Comparison of ENCODE assay signal across 8 cellular contexts in the genomic region with DNA sequence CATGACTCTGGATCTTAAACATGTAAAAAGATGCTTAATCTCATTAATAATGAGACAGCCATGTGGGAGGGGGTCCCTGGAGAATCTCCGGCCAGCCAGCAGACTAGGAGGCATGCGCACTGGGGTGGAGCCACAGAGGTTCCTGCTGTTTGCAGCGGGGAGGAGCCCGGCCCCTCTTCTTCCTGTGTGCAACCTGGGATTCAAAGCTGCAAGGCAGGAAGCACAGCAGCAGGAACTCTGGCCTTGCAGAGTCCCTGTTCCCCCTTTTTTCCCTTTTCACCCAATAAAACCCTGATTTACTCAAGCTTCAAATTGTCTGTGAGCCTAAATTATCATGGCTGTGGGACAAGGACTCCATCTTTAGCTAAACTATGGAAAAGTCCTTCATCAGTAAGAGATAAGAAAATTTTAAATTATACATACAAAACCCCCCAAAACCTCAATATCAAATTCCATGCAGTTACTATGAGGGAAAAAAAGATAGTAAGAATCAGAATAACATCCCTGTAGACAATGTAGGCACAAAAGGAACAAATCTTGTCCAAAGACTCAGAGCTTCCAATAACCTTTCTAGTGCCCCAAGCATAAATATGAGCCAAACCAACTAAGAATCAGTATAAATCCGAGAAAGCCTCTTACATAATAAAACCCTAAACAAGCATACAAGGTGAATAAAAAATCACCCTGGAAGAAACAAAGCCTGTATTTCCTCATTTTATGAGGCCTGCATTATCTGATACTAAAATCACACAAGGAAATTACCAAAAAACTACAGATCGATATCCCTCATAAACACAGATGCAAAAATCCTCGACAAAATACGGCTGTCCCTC. TPM values are rescaled to one million over a fixed set of nuclear protein-coding genes. Genes with fewer than 3 reads are reported as not detected.
DNase-seq lines count a peak whose midpoint lies in the region; ATAC-seq lines count a peak whose summit lies in the region.

No MANE protein-coding gene starts in this region.

- no peaks in the 10 kb centered on the region for H3K27me3 ChIP-seq in trophoblast cell (ENCODE audit: insufficient read depth, low read length)

- H3K18ac ChIP-seq in trophoblast cell (ENCODE audit: low read length) = no peak overlapping the region

- H3K4me3 ChIP-seq in trophoblast cell (ENCODE audit: low read depth, low read length) = no peak overlapping the region

- H2BK120ac ChIP-seq in trophoblast cell (ENCODE audit: insufficient read depth, low read length, poor library complexity) = no peak overlapping the region

- H3K4me1 ChIP-seq in trophoblast cell (ENCODE audit: control insufficient read depth in 1 of 2, insufficient read depth in 2 of 2, low read length in 2 of 2) = peaks cover 0 to 3% of the 10 kb centered on the region in 2 experiments

- H3K4me3 Mint-ChIP-seq in activated CD8-positive, alpha-beta T cell treated with anti-CD3 and anti-CD28 coated beads, Interleukin-2, amount 10 ng/mL, durations not matched to agents 7 days and 5 days = peak overlapping the region; percentile 49

- H2AFZ ChIP-seq in trophoblast cell (ENCODE audit: insufficient read depth, low read length, poor library complexity) = no peak overlapping the region

- H4K12ac ChIP-seq in trophoblast cell (ENCODE audit: low read depth, low read length) = no peak overlapping the region

- peaks cover 2% of the 10 kb centered on the region for H3K36me3 Mint-ChIP-seq in activated CD8-positive, alpha-beta T cell treated with anti-CD3 and anti-CD28 coated beads, Interleukin-2, amount 10 ng/mL, durations not matched to agents 7 days and 5 days (ENCODE audit: low read depth)

- intact Hi-C loops in head of caudate nucleus (cut with DNase I) = no loop called here

- H3K9ac ChIP-seq in trophoblast cell (ENCODE audit: low read length) = no peak overlapping the region

- DNase-seq in AG20443 (ENCODE audit: low spot score) = peak; percentile 50
- DNase-seq in HT-29 (ENCODE audit: low spot score) = peak; percentile 62
- DNase-seq in activated CD8-positive, alpha-beta T cell treated with anti-CD3 and anti-CD28 coated beads, Interleukin-2, amount 10 ng/mL, durations not matched to agents 7 days and 5 days = peak; percentile 47
- peak in 36 of 42 donors; percentile 16 to 70 (median 43) for DNase-seq in head of caudate nucleus
- peak in 1 of 2 donors; percentile 30 for DNase-seq in trophoblast cell
- DNase-seq in NK-92 treated with Interleukin-12 subunit alpha and Interleukin-12 subunit beta, amount 100 ng/mL, for 24 hours (lab: John Stamatoyannopoulos, UW) = no peak

- H4K91ac ChIP-seq in trophoblast cell (ENCODE audit: low read depth, low read length) = no peak overlapping the region

- no peaks in the 10 kb centered on the region for H3K9me3 Mint-ChIP-seq in activated CD8-positive, alpha-beta T cell treated with anti-CD3 and anti-CD28 coated beads, Interleukin-2, amount 10 ng/mL, durations not matched to agents 7 days and 5 days (ENCODE audit: insufficient read depth)

- H3K79me1 ChIP-seq in trophoblast cell (ENCODE audit: low read length) = peaks cover 1% of the 10 kb centered on the region

- no peak overlapping the region for H2BK12ac ChIP-seq in trophoblast cell (ENCODE audit: low read length)

- no peak overlapping the region for H3K27ac ChIP-seq in trophoblast cell (ENCODE audit: low read depth, low read length)

- no peaks in the 10 kb centered on the region for H3K9me3 ChIP-seq in trophoblast cell (ENCODE audit: insufficient read depth, low read depth, low read length)

- no peak overlapping the region for H3K23ac ChIP-seq in trophoblast cell (ENCODE audit: low read length)

- peak overlapping the region; percentile 49 for H3K4me2 ChIP-seq in trophoblast cell (ENCODE audit: low read length)

- peak; percentile 85 for ATAC-seq in GM19395 (IDR thresholded peaks at IDR 0.05; ENCODE audit: unreplicated experiment)
- ATAC-seq in activated CD8-positive, alpha-beta T cell treated with anti-CD3 and anti-CD28 coated beads, Interleukin-2, amount 10 ng/mL, durations not matched to agents 7 days and 5 days = peak; percentile 75
- no peak for ATAC-seq in GM18858 (IDR thresholded peaks at IDR 0.05; ENCODE audit: unreplicated experiment)

- POLR2A ChIA-PET in activated CD8-positive, alpha-beta T cell treated with anti-CD3 and anti-CD28 coated beads, Interleukin-2, amount 10 ng/mL, durations not matched to agents 7 days and 5 days (lab: Charles Lee) = interaction anchor here (1.5 kb wide), 1 partner anchor 43 kb away, joined by 5 read pairs; no protein-coding TSS in a partner anchor

- H3K79me2 ChIP-seq in trophoblast cell (ENCODE audit: control insufficient read depth, insufficient read depth, low read length, poor library complexity) = peaks cover 2% of the 10 kb centered on the region

- peaks cover 18% of the 10 kb centered on the region for H3K4me1 Mint-ChIP-seq in activated CD8-positive, alpha-beta T cell treated with anti-CD3 and anti-CD28 coated beads, Interleukin-2, amount 10 ng/mL, durations not matched to agents 7 days and 5 days (ENCODE audit: low read depth)

- peak overlapping the region; percentile 16 for H3K27ac Mint-ChIP-seq in activated CD8-positive, alpha-beta T cell treated with anti-CD3 and anti-CD28 coated beads, Interleukin-2, amount 10 ng/mL, durations not matched to agents 7 days and 5 days

- H3K27me3 Mint-ChIP-seq in activated CD8-positive, alpha-beta T cell treated with anti-CD3 and anti-CD28 coated beads, Interleukin-2, amount 10 ng/mL, durations not matched to agents 7 days and 5 days (ENCODE audit: low read depth) = no peaks in the 10 kb centered on the region

- H3K36me3 ChIP-seq in trophoblast cell (ENCODE audit: control insufficient read depth in 1 of 2, insufficient read depth in 2 of 2, low read length in 2 of 2) = no peaks in the 10 kb centered on the region

- H2BK5ac ChIP-seq in trophoblast cell (ENCODE audit: low read depth, low read length, poor library complexity) = no peak overlapping the region

- peak overlapping the region; percentile 46 for H4K8ac ChIP-seq in trophoblast cell (ENCODE audit: low read depth, low read length)

- peak overlapping the region; percentile 89 for H3K4ac ChIP-seq in trophoblast cell (ENCODE audit: low read depth, low read length)

- no peak overlapping the region for H3K14ac ChIP-seq in trophoblast cell (ENCODE audit: low read length)

- CTCF ChIA-PET in activated CD8-positive, alpha-beta T cell treated with anti-CD3 and anti-CD28 coated beads, Interleukin-2, amount 10 ng/mL, durations not matched to agents 7 days and 5 days (lab: Charles Lee) = interaction anchor here (0.9 to 2.8 kb wide), 5 partner anchors 9 to 343 kb away, joined by 3 to 7 read pairs (median 4); a partner anchor contains a TSS

- no CpG with 5 or more reads among the region's 8 CpGs for WGBS in trophoblast cell (ENCODE audit: extremely low coverage, insufficient coverage, insufficient read length)

- no peak overlapping the region for H2AK5ac ChIP-seq in trophoblast cell (ENCODE audit: low read length)

RNA-seq across cellular contexts. Expression of a gene that starts 12.1 kb away (rescaled TPM):
- total RNA-seq in HT-29 (2014; rRNA removed; shearing (Covaris generic)) = 15.4 and 17.6 TPM in 2 replicates
- 10 to 100 TPM; 38.9 to 41.6 TPM for total RNA-seq in activated CD8-positive, alpha-beta T cell treated with anti-CD3 and anti-CD28 coated beads, Interleukin-2, amount 10 ng/mL, durations not matched to agents 7 days and 5 days
- polyA plus RNA-seq in trophoblast cell (2013) = 103 and 111 TPM in 2 replicates

RNA-seq across cellular contexts. Expression of a gene that starts 43.3 kb away (rescaled TPM):
- total RNA-seq in HT-29 (2014; rRNA removed; shearing (Covaris generic)) = 25.2 and 30.8 TPM in 2 replicates
- total RNA-seq in activated CD8-positive, alpha-beta T cell treated with anti-CD3 and anti-CD28 coated beads, Interleukin-2, amount 10 ng/mL, durations not matched to agents 7 days and 5 days = 10 to 100 TPM; 30.2 to 31.1 TPM
- 18.0 and 18.2 TPM in 2 replicates for polyA plus RNA-seq in trophoblast cell (2013)
